In the genomic region with DNA sequence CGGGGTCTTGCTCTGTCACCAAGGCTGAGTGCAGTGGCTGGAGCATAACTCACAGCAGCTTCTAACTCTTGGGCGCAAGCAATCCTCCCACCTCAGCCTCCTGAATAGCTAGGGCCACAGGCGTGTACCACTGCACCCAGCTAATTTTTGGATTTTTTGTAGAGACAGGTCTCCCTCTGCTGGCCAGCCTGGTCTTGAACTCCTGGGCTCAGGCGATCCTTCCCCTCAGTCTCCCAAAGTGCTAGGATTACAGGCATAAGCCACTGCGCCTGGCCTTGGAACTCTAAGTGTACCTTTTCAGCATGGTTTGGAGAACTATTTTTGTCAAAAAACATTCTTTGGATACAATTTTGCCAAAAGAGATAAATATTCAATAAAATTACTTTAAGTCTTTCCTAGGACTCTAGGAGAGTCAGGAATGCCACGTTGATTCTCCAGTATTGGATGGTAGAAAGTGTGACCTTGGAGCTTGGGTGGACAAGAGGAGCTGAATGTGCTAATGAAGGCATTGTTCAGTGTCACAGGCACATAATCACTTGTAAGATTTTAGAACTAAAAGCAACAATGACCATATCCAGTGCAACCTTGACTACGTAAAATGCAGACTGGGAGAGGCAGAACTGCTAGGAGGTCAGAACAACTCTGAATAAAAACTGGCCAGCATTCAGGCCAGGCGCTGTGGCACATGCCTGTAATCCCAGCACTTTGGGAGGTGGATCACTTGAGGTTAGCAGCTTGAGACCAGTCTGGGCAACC, we compare ENCODE assay signal across 6 cellular contexts. TPM values are rescaled to one million over a fixed set of nuclear protein-coding genes. Genes with fewer than 3 reads are reported as not detected.
A peak's percentile ranks its signal among the peaks of the same experiment; 100 is the strongest.
DNase-seq lines count a peak whose midpoint lies in the region; ATAC-seq lines count a peak whose summit lies in the region.

No MANE protein-coding gene starts in this region.

- peaks cover 37% of the 10 kb centered on the region for H3K4me1 Mint-ChIP-seq in activated naive CD8-positive, alpha-beta T cell (ENCODE audit: low read depth)
- H3K4me1 Mint-ChIP-seq in naive thymus-derived CD4-positive, alpha-beta T cell: peaks cover 30 to 49% (median 44%) of the 10 kb centered on the region in 7 donors

- H3K27ac ChIP-seq in naive thymus-derived CD4-positive, alpha-beta T cell (ENCODE audit: low read depth, low read length): peak overlapping the region; percentile 14

- intact Hi-C loops in naive thymus-derived CD4-positive, alpha-beta T cell (cut with micrococcal nuclease): no loop called here

- H3K9me3 Mint-ChIP-seq in activated naive CD8-positive, alpha-beta T cell (ENCODE audit: low read depth): no peaks in the 10 kb centered on the region
- no peaks in the 10 kb centered on the region for H3K9me3 Mint-ChIP-seq in naive thymus-derived CD4-positive, alpha-beta T cell

- CTCF ChIA-PET in naive thymus-derived CD4-positive, alpha-beta T cell (lab: Charles Lee): interaction anchor here (0.5 to 2.8 kb wide), 11 partner anchors 9 to 333 kb away, joined by 3 to 13 read pairs (median 4); no protein-coding TSS in a partner anchor

- no peak for ATAC-seq in naive thymus-derived CD4-positive, alpha-beta T cell
- ATAC-seq in HG02610 (IDR thresholded peaks at IDR 0.05; ENCODE audit: unreplicated experiment): no peak

- H3K36me3 Mint-ChIP-seq in activated naive CD8-positive, alpha-beta T cell: peaks cover 5% of the 10 kb centered on the region
- H3K36me3 Mint-ChIP-seq in naive thymus-derived CD4-positive, alpha-beta T cell: peaks cover 4 to 25% (median 9%) of the 10 kb centered on the region in 5 donors

- peak overlapping the region; percentile 62 for H3K4me3 Mint-ChIP-seq in activated naive CD8-positive, alpha-beta T cell
- H3K4me3 Mint-ChIP-seq in naive thymus-derived CD4-positive, alpha-beta T cell: peak overlapping the region in 6 of 10 donors; percentile 33 to 91 (median 42)

- POLR2A ChIA-PET in naive thymus-derived CD4-positive, alpha-beta T cell (lab: Charles Lee): interaction anchor here (0.9 to 4.5 kb wide), 5 partner anchors 9 to 150 kb away, joined by 3 to 34 read pairs (median 4); partner anchors contain the start of gene DYNLL1

- H3K36me3 ChIP-seq in naive thymus-derived CD4-positive, alpha-beta T cell (ENCODE audit: control insufficient read depth in 2 of 3, insufficient read depth in 3 of 3, low read length in 3 of 3): peaks cover 18 to 43% (median 39%) of the 10 kb centered on the region in 3 experiments

- peaks cover 4 to 28% of the 10 kb centered on the region in 2 donors for H3K4me1 ChIP-seq in naive thymus-derived CD4-positive, alpha-beta T cell (ENCODE audit: control insufficient read depth in 2 of 2, insufficient read depth in 2 of 2, low read length in 2 of 2)

- no peaks in the 10 kb centered on the region for H3K27me3 ChIP-seq in naive thymus-derived CD4-positive, alpha-beta T cell (ENCODE audit: control insufficient read depth in 2 of 2, insufficient read depth in 2 of 2, low read length in 2 of 2)

- H3K27me3 Mint-ChIP-seq in activated naive CD8-positive, alpha-beta T cell: no peaks in the 10 kb centered on the region
- no peaks in the 10 kb centered on the region for H3K27me3 Mint-ChIP-seq in naive thymus-derived CD4-positive, alpha-beta T cell

- H3K9me3 ChIP-seq in naive thymus-derived CD4-positive, alpha-beta T cell (ENCODE audit: control insufficient read depth in 2 of 3, low read length in 3 of 3): no peaks in the 10 kb centered on the region

- H3K27ac Mint-ChIP-seq in activated naive CD8-positive, alpha-beta T cell: peak overlapping the region; percentile 46
- peak overlapping the region in 5 of 9 donors; percentile 23 to 87 (median 53) for H3K27ac Mint-ChIP-seq in naive thymus-derived CD4-positive, alpha-beta T cell

- H3K4me3 ChIP-seq in naive thymus-derived CD4-positive, alpha-beta T cell (ENCODE audit: low read length): no peak overlapping the region

- DNase-seq in Daoy (ENCODE audit: low read depth): peak; percentile 38
- peak; percentile 23 for DNase-seq in NCI-H2196 treated with DMSO at 0.1 percent for 48 hours (lab: John Stamatoyannopoulos, UW; ENCODE audit: unreplicated experiment)
- DNase-seq in naive thymus-derived CD4-positive, alpha-beta T cell: peak in 8 of 9 donors; percentile 16 to 52 (median 37)
- no peak for DNase-seq in effector CD4-positive, alpha-beta T cell

RNA-seq across cellular contexts. Expression of gene SRSF9, which starts 2.8 kb away (rescaled TPM):
- 267 and 282 TPM in 2 replicates for total RNA-seq in Daoy (2014; rRNA removed; shearing (Covaris generic))
- 100 to 1,000 TPM; 136 to 191 (median 145) TPM for total RNA-seq in naive thymus-derived CD4-positive, alpha-beta T cell
- 100 to 1,000 TPM; 148 to 152 TPM for polyA plus RNA-seq in naive thymus-derived CD4-positive, alpha-beta T cell

RNA-seq across cellular contexts. Expression of gene GATC, which starts 20.5 kb away (rescaled TPM):
- total RNA-seq in Daoy (2014; rRNA removed; shearing (Covaris generic)): 30.8 and 35.4 TPM in 2 replicates
- total RNA-seq in naive thymus-derived CD4-positive, alpha-beta T cell: 10 to 100 TPM; 21.8 to 30.6 (median 26.9) TPM
- 10 to 100 TPM; 14.4 to 19.7 TPM for polyA plus RNA-seq in naive thymus-derived CD4-positive, alpha-beta T cell

RNA-seq across cellular contexts. Expression of gene TRIAP1, which starts 20.6 kb away (rescaled TPM):
- total RNA-seq in Daoy (2014; rRNA removed; shearing (Covaris generic)): 34.3 and 50.1 TPM in 2 replicates
- total RNA-seq in naive thymus-derived CD4-positive, alpha-beta T cell: 10 to 100 TPM; 15.9 to 38.0 (median 19.6) TPM
- polyA plus RNA-seq in naive thymus-derived CD4-positive, alpha-beta T cell: 10 to 100 TPM; 47.9 to 55.1 TPM

RNA-seq across cellular contexts. Expression of gene COX6A1, which starts 28.8 kb away (rescaled TPM):
- 944 and 961 TPM in 2 replicates for total RNA-seq in Daoy (2014; rRNA removed; shearing (Covaris generic))
- 100 to 1,000 TPM; 118 to 270 (median 130) TPM for total RNA-seq in naive thymus-derived CD4-positive, alpha-beta T cell
- 100 to 1,000 TPM; 648 to 782 TPM for polyA plus RNA-seq in naive thymus-derived CD4-positive, alpha-beta T cell

RNA-seq across cellular contexts. Expression of gene DYNLL1, which starts 29.2 kb away (rescaled TPM):
- total RNA-seq in Daoy (2014; rRNA removed; shearing (Covaris generic)): 483 and 582 TPM in 2 replicates
- 100 to 1,000 TPM in 1 of 5 experiments, 10 to 100 TPM in 4; 35.0 to 301 (median 72.7) TPM for total RNA-seq in naive thymus-derived CD4-positive, alpha-beta T cell
- 100 to 1,000 TPM; 197 to 243 TPM for polyA plus RNA-seq in naive thymus-derived CD4-positive, alpha-beta T cell
